Comparison of ENCODE assay signal across 8 cellular contexts in the genomic region with DNA sequence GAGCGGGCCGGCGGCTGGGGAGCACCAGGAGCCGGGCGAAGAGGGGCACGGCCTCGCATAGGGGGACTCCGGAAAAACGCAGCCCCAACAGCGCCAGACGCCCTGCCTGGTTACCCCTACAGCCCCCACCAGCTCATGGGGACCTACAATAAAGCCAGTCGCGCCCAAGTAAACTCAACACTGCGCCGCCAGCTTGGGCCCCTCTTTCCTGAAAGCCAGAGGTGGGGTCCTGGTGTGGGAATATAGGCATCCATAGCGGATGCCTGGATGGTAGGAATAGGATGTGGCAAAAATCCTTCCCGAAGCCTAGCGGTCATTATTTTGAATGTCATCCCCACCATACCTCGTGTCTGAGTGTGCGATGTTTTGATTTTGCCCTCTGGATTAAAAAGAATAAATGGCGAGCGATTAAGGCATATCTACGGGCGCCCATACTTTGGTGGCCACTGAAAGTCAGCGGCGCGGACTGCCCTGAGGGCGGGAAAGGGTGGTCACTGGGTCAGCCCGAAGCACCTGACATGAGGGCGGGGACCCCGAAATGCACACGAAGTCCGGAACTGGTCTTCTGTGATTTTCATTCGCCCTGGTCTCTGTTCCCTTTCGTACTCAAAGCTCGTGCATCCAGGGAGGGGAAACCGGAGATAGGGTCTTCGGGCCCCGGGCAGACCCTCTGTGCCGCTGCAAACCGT. TPM values are rescaled to one million over a fixed set of nuclear protein-coding genes. Genes with fewer than 3 reads are reported as not detected.
DNase-seq lines count a peak whose midpoint lies in the region; ATAC-seq and TF ChIP-seq lines count a peak whose summit lies in the region.

Gene NHLRC3, plus strand, starts transcription at position 577 of the 689 bp plus-strand sequence. CDS start 184 bp downstream, outside the sequence.
Gene PROSER1, minus strand, starts transcription at position 210 of the 689 bp plus-strand sequence. CDS start 847 bp downstream, outside the sequence.

- WGBS in right lobe of liver (ENCODE audit: insufficient coverage, low coverage, low lambda C conversion rate, missing lambda C conversion rate): 0% methylated on average over 24 of the region's 41 CpGs

- CTCF ChIA-PET in BJ (lab: Yijun Ruan, JAX): interaction anchor here (2.4 kb wide), 1 partner anchor 10 kb away, joined by 12 read pairs; no protein-coding TSS in a partner anchor
- CTCF ChIA-PET in activated CD4-positive, alpha-beta memory T cell treated with anti-CD3 and anti-CD28 coated beads for 36 hours (lab: Charles Lee): interaction anchor here (0.6 to 1.8 kb wide), 8 partner anchors 13 to 1981 kb away, joined by 3 to 7 read pairs (median 4); no protein-coding TSS in a partner anchor

- peaks cover 9% of the 10 kb centered on the region for H3K36me3 Mint-ChIP-seq in activated CD4-positive, alpha-beta memory T cell treated with anti-CD3 and anti-CD28 coated beads for 36 hours

- H3K4me3 Mint-ChIP-seq in activated CD4-positive, alpha-beta memory T cell treated with anti-CD3 and anti-CD28 coated beads for 36 hours: peak within 1 kb of the TSS; percentile 89

- H3K4me1 Mint-ChIP-seq in activated CD4-positive, alpha-beta memory T cell treated with anti-CD3 and anti-CD28 coated beads for 36 hours (ENCODE audit: low read depth): peaks cover 36% of the 10 kb centered on the region

- H3K27ac ChIP-seq in dorsolateral prefrontal cortex (peak within 1 kb of the TSS; percentile 63 to 98 (median 94)), right lobe of liver (peak within 1 kb of the TSS; percentile 68 to 91 (median 82))

- H3K9me3 ChIP-seq in right lobe of liver: no peaks in the 10 kb centered on the region

- H3K27me3 ChIP-seq in BJ (ENCODE audit: control insufficient read depth, insufficient read depth, low read length) (no peaks in the 10 kb centered on the region), dorsolateral prefrontal cortex (no peaks in the 10 kb centered on the region), right lobe of liver (no peaks in the 10 kb centered on the region)

- no peak for TF ChIP-seq CTCF in BJ (IDR thresholded peaks at IDR 0.05; ENCODE audit: insufficient read depth, low read depth, low read length)
- peak in 32 of 56 donors; percentile 8 to 54 (median 25) for TF ChIP-seq CTCF in dorsolateral prefrontal cortex (IDR thresholded peaks at IDR 0.05 in 54 of 56, conservative IDR thresholded peaks at IDR 0.05 in 2 of 56; ENCODE audit: low read depth in 1 of 56, partially characterized antibody in 56 of 56)
- peak in 1 of 4 donors; percentile 6 for TF ChIP-seq CTCF in right lobe of liver (IDR thresholded peaks at IDR 0.05)

- intact Hi-C loops in activated CD4-positive, alpha-beta memory T cell treated with anti-CD3 and anti-CD28 coated beads for 36 hours (cut with micrococcal nuclease): loop anchor here (1.0 to 10.0 kb wide), 9 partner anchors 57 to 1627 kb away; partner anchors contain the start of genes COG6, FOXO1, LHFPL6 and UFM1
- intact Hi-C loops in dorsolateral prefrontal cortex (cut with DNase I) (loop anchor here (5.0 to 10.0 kb wide), 3 partner anchors 377 to 579 kb away; partner anchors contain the start of gene LHFPL6 (in 1 of the 2)), right lobe of liver (cut with DNase I) (no loop called here)

- peak within 1 kb of the TSS; percentile 92 for H3K4me3 ChIP-seq in BJ (ENCODE audit: low read depth, low read length)
- H3K4me3 ChIP-seq in dorsolateral prefrontal cortex: peak within 1 kb of the TSS; percentile 67 to 100 (median 94)
- peak within 1 kb of the TSS; percentile 74 to 96 (median 85) for H3K4me3 ChIP-seq in right lobe of liver

- peak within 1 kb of the TSS; percentile 95 for H3K27ac Mint-ChIP-seq in activated CD4-positive, alpha-beta memory T cell treated with anti-CD3 and anti-CD28 coated beads for 36 hours

- peak; percentile 72 for DNase-seq in BJ (ENCODE audit: low read depth)
- peak; percentile 96 for DNase-seq in NCI-H82 (lab: John Stamatoyannopoulos, UW)
- peak; percentile 87 for DNase-seq in activated CD4-positive, alpha-beta memory T cell treated with anti-CD3 and anti-CD28 coated beads for 36 hours
- DNase-seq in dorsolateral prefrontal cortex: peak; percentile 87 to 98 (median 96)
- DNase-seq in right lobe of liver: peak; percentile 89 to 92 (median 89)
- peak; percentile 70 to 72 for DNase-seq in stimulated activated CD4-positive, alpha-beta T cell treated with anti-CD3 and anti-CD28 coated beads, Interleukin-4, amount 100 ng/mL, for 4 hours

- H3K36me3 ChIP-seq in BJ (ENCODE audit: control insufficient read depth, insufficient read depth, low read length): no peaks in the 10 kb centered on the region
- no peaks in the 10 kb centered on the region for H3K36me3 ChIP-seq in right lobe of liver

- no peaks in the 10 kb centered on the region for H3K27me3 Mint-ChIP-seq in activated CD4-positive, alpha-beta memory T cell treated with anti-CD3 and anti-CD28 coated beads for 36 hours

- H3K4me1 ChIP-seq in right lobe of liver: peaks cover 0 to 41% (median 8%) of the 10 kb centered on the region in 4 donors

- peak; percentile 47 for TF ChIP-seq POLR2A in right lobe of liver (IDR thresholded peaks at IDR 0.05)

- peak; percentile 67 for ATAC-seq in GM19328 (IDR thresholded peaks at IDR 0.05; ENCODE audit: unreplicated experiment)
- peak; percentile 63 for ATAC-seq in HG03520 (IDR thresholded peaks at IDR 0.05; ENCODE audit: unreplicated experiment)
- peak; percentile 91 to 95 (median 94) for ATAC-seq in right lobe of liver

- no peaks in the 10 kb centered on the region for H3K9me3 Mint-ChIP-seq in activated CD4-positive, alpha-beta memory T cell treated with anti-CD3 and anti-CD28 coated beads for 36 hours

- POLR2A ChIA-PET in BJ (lab: Charles Lee): interaction anchor here (0.6 kb wide), 1 partner anchor 14 kb away, joined by 4 read pairs; no protein-coding TSS in a partner anchor
- POLR2A ChIA-PET in activated CD4-positive, alpha-beta memory T cell treated with anti-CD3 and anti-CD28 coated beads for 36 hours (lab: Charles Lee): interaction anchor here (0.6 to 2.3 kb wide), 5 partner anchors 14 to 618 kb away, joined by 3 to 10 read pairs (median 3); no protein-coding TSS in a partner anchor

RNA-seq across cellular contexts. Expression of gene NHLRC3, which starts in this region (rescaled TPM):
- 6.8 and 12.6 TPM in 2 replicates for polyA plus RNA-seq in BJ (2011; rRNA removed)
- polyA minus RNA-seq in BJ (2011; rRNA and poly(A)+ RNA removed): 5.5 and 5.6 TPM in 2 replicates
- 10 to 100 TPM; 15.2 to 16.8 TPM for total RNA-seq in activated CD4-positive, alpha-beta memory T cell treated with anti-CD3 and anti-CD28 coated beads for 36 hours
- 10 to 100 TPM; 18.1 to 43.9 (median 30.2) TPM for total RNA-seq in dorsolateral prefrontal cortex
- total RNA-seq in right lobe of liver: 10 to 100 TPM; 11.2 to 20.9 (median 15.7) TPM

RNA-seq across cellular contexts. Expression of gene PROSER1, which starts in this region (rescaled TPM):
- polyA plus RNA-seq in BJ (2011; rRNA removed): 10.7 and 13.0 TPM in 2 replicates
- polyA minus RNA-seq in BJ (2011; rRNA and poly(A)+ RNA removed): 7.1 and 8.2 TPM in 2 replicates
- total RNA-seq in activated CD4-positive, alpha-beta memory T cell treated with anti-CD3 and anti-CD28 coated beads for 36 hours: 10 to 100 TPM; 59.9 to 70.5 TPM
- total RNA-seq in dorsolateral prefrontal cortex (10 to 100 TPM; 17.7 to 56.8 (median 32.6) TPM), right lobe of liver (10 to 100 TPM in 3 of 6 experiments, 1 to 10 TPM in 3; 8.6 to 11.2 (median 9.9) TPM)

Comparison
In these comparisons a context has a peak if more than half of its experiments do, and no peak if none do; other contexts are left out.
1. Peak in every context shown above with its lines: DNase-seq, ATAC-seq, H3K4me3 ChIP-seq and H3K27ac ChIP-seq.
2. intact Hi-C loops: an anchor here in activated CD4-positive, alpha-beta memory T cell treated with anti-CD3 and anti-CD28 coated beads for 36 hours (1.0 to 10.0 kb wide) and dorsolateral prefrontal cortex (5.0 to 10.0 kb wide); none called in right lobe of liver.